Comparison of ENCODE assay signal across 11 cellular contexts in genomic region chr2:143948710-143949109, GRCh38.
"Had no signal": no experiment of that assay in that cellular context is flagged by ENCODE, and none has a peak within 500 bp of the region (broad histone marks: within the 10 kb centered on the region; RNA-seq: fewer than 3 reads in every experiment).

No MANE protein-coding gene starts in this region.

- H3K4me3 ChIP-seq: ascending aorta, skin epidermis, tibial artery had no signal

- H2AFZ ChIP-seq: parathyroid adenoma had no signal

- H3K27me3 ChIP-seq: ascending aorta, tibial artery had no signal

- H3K4me1 ChIP-seq: parathyroid adenoma had no signal

- H3K27me3 Mint-ChIP-seq: activated CD4-positive, alpha-beta memory T cell treated with anti-CD3 and anti-CD28 coated beads for 36 hours had no signal

- H3K9ac ChIP-seq: parathyroid adenoma had no signal

- H3K79me2 ChIP-seq: parathyroid adenoma had no signal

- H3K9me3 Mint-ChIP-seq: activated CD4-positive, alpha-beta memory T cell treated with anti-CD3 and anti-CD28 coated beads for 36 hours had no signal

- H3K9me3 ChIP-seq: ascending aorta, tibial artery had no signal

- H3K27ac Mint-ChIP-seq: activated CD4-positive, alpha-beta memory T cell treated with anti-CD3 and anti-CD28 coated beads for 36 hours had no signal

- H3K27ac ChIP-seq: ascending aorta, parathyroid adenoma, tibial artery had no signal

- FAIRE-seq: endothelial cell of umbilical vein had no signal

- H3K4me3 Mint-ChIP-seq: activated CD4-positive, alpha-beta memory T cell treated with anti-CD3 and anti-CD28 coated beads for 36 hours had no signal

- DNase-seq: activated CD4-positive, alpha-beta memory T cell treated with anti-CD3 and anti-CD28 coated beads for 36 hours; activated CD4-positive, alpha-beta T cell treated with anti-CD3 and anti-CD28 coated beads for 1 hour; activated naive CD4-positive, alpha-beta T cell; hippocampal formation; kidney glomerular epithelial cell; retina; tibial artery had no signal
